In the genomic region with DNA sequence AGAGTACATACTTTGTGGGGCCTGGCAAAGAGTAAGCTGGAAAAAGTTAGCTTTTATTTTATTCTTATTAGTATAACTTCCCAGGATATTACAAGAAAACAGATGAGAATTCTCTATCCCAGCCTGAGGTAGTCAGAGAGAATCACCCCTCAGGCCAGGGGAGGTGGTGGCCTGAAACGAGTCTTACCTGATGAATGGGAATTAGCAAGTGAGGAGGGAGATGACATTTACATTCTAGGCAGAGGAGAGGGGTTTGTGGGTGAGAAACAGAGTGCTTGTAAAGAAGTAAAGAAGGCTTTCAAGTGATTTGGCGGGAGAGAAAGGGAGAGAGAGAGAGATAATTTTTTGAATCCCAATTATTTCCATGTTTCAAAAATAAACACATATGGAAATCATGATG, we compare ENCODE assay signal across 21 cellular contexts. TPM values are rescaled to one million over a fixed set of nuclear protein-coding genes. Genes with fewer than 3 reads are reported as not detected.
DNase-seq lines count a peak whose midpoint lies in the region; ATAC-seq and TF ChIP-seq lines count a peak whose summit lies in the region.
"Had no signal": no experiment of that assay in that cellular context is flagged by ENCODE, and none has a peak within 500 bp of the region (broad histone marks: within the 10 kb centered on the region; RNA-seq: fewer than 3 reads in every experiment).

No MANE protein-coding gene starts in this region.

- H3K9me3 Mint-ChIP-seq in GM23338 (no peaks in the 10 kb centered on the region), neural progenitor cell (peaks cover 5% of the 10 kb centered on the region), type B pancreatic cell (peaks cover 11% of the 10 kb centered on the region)
- no peaks in the 10 kb centered on the region for H3K9me3 Mint-ChIP-seq in activated CD4-positive, alpha-beta T cell treated with anti-CD3 and anti-CD28 coated beads, Interleukin-2, amount 10 ng/mL, durations not matched to agents 7 days and 5 days
- H3K9me3 Mint-ChIP-seq: CD4-positive, alpha-beta T cell had no signal

- H3K4me3 Mint-ChIP-seq in GM23338 (no peak overlapping the region), neural progenitor cell (no peak overlapping the region), type B pancreatic cell (no peak overlapping the region)
- H3K4me3 Mint-ChIP-seq in activated CD4-positive, alpha-beta T cell treated with anti-CD3 and anti-CD28 coated beads, Interleukin-2, amount 10 ng/mL, durations not matched to agents 7 days and 5 days = no peak overlapping the region
- H3K4me3 Mint-ChIP-seq: CD4-positive, alpha-beta T cell had no signal

- H3K36me3 ChIP-seq in GM23338 (ENCODE audit: insufficient read depth) (no peaks in the 10 kb centered on the region), ascending aorta (no peaks in the 10 kb centered on the region), neural progenitor cell (no peaks in the 10 kb centered on the region)
- H3K36me3 ChIP-seq: BLaER1 treated with 17β-estradiol and CSF1 and Interleukin-3, amounts not matched to agents 10 nM and 100 nM; MG63 had no signal

- DNase-seq in GM23338 (ENCODE audit: low spot score) (peak; percentile 1), ascending aorta (ENCODE audit: low spot score in 2 of 2) (no peak), neural progenitor cell (ENCODE audit: low spot score) (no peak), type B pancreatic cell (ENCODE audit: extremely low spot score, unreplicated experiment) (no peak)
- DNase-seq in activated CD4-positive, alpha-beta T cell treated with anti-CD3 and anti-CD28 coated beads, Interleukin-2, amount 10 ng/mL, durations not matched to agents 7 days and 5 days = no peak
- DNase-seq: AML-193; CD4-positive, alpha-beta T cell; COR-L47; MG63; NCI-H1105 treated with DMSO at 0.1 percent for 48 hours; NCI-H146; NCI-H1930; NCI-H2107; NCI-H446; NK-92 treated with Interleukin-12 subunit alpha and Interleukin-12 subunit beta, amount 100 ng/mL, for 24 hours had no signal

- H3K4me1 Mint-ChIP-seq in GM23338 = peaks cover 13% of the 10 kb centered on the region
- no peaks in the 10 kb centered on the region for H3K4me1 Mint-ChIP-seq in neural progenitor cell
- peaks cover 4% of the 10 kb centered on the region for H3K4me1 Mint-ChIP-seq in type B pancreatic cell (ENCODE audit: unreplicated experiment)
- peaks cover 5% of the 10 kb centered on the region for H3K4me1 Mint-ChIP-seq in activated CD4-positive, alpha-beta T cell treated with anti-CD3 and anti-CD28 coated beads, Interleukin-2, amount 10 ng/mL, durations not matched to agents 7 days and 5 days

- ATAC-seq in GM23338 (peak; percentile 73), HG03432 (IDR thresholded peaks at IDR 0.05; ENCODE audit: unreplicated experiment) (no peak), HG03095 (IDR thresholded peaks at IDR 0.05; ENCODE audit: unreplicated experiment) (no peak)
- ATAC-seq: PC-3 had no signal

- CTCF ChIA-PET in activated CD4-positive, alpha-beta T cell treated with anti-CD3 and anti-CD28 coated beads, Interleukin-2, amount 10 ng/mL, durations not matched to agents 7 days and 5 days (lab: Charles Lee) = no interaction called here

- no peak overlapping the region for H3K9ac ChIP-seq in neural progenitor cell
- H3K9ac ChIP-seq: BLaER1 treated with 17β-estradiol and CSF1 and Interleukin-3, amounts not matched to agents 10 nM and 100 nM; SK-N-SH had no signal

- no peak overlapping the region for H2AFZ ChIP-seq in GM23338
- H2AFZ ChIP-seq in neural progenitor cell (replicated peaks) = peak overlapping the region; percentile 96

- H3K4me1 ChIP-seq in GM23338 (ENCODE audit: insufficient read depth) = no peaks in the 10 kb centered on the region; the same call in 1 of the 2 replicates
- H3K4me1 ChIP-seq in ascending aorta = peaks cover 0 to 18% of the 10 kb centered on the region in 2 donors
- H3K4me1 ChIP-seq in neural progenitor cell = no peaks in the 10 kb centered on the region
- H3K4me1 ChIP-seq: A549 had no signal

- no peak for TF ChIP-seq CTCF in GM23338 (conservative IDR thresholded peaks at IDR 0.05; ENCODE audit: low read depth in 2 of 2)
- no peak for TF ChIP-seq CTCF in ascending aorta (IDR thresholded peaks at IDR 0.05)
- TF ChIP-seq CTCF in neural progenitor cell (IDR thresholded peaks at IDR 0.05) = no peak
- no peak for TF ChIP-seq CTCF in type B pancreatic cell (conservative IDR thresholded peaks at IDR 0.05)

- no peak overlapping the region for H3K27ac ChIP-seq in GM23338 (ENCODE audit: low read depth)
- H3K27ac ChIP-seq in ascending aorta = peak overlapping the region; percentile 62 to 75
- no peak overlapping the region for H3K27ac ChIP-seq in neural progenitor cell
- H3K27ac ChIP-seq: A549; BLaER1 treated with 17β-estradiol and CSF1 and Interleukin-3, amounts not matched to agents 10 nM and 100 nM had no signal

- H3K9me3 ChIP-seq in ascending aorta = no peaks in the 10 kb centered on the region
- no peaks in the 10 kb centered on the region for H3K9me3 ChIP-seq in neural progenitor cell (ENCODE audit: low read depth)
- H3K9me3 ChIP-seq: A549, MG63, SK-N-SH had no signal

- intact Hi-C loops in ascending aorta (cut with DNase I) = loop anchor here (2.0 kb wide), 3 partner anchors 21 to 41 kb away; no protein-coding TSS in a partner anchor

- H3F3A ChIP-seq in GM23338 (replicated peaks; ENCODE audit: low read depth) (no peaks in the 10 kb centered on the region), neural progenitor cell (ENCODE audit: low read depth) (no peaks in the 10 kb centered on the region)

- H3K79me2 ChIP-seq in GM23338 (replicated peaks; ENCODE audit: insufficient read depth) (no peaks in the 10 kb centered on the region), neural progenitor cell (ENCODE audit: low read depth) (no peaks in the 10 kb centered on the region)

- no peaks in the 10 kb centered on the region for H3K9me2 ChIP-seq in GM23338 (ENCODE audit: insufficient read depth)
- H3K9me2 ChIP-seq: SK-N-SH had no signal

- H3K27me3 Mint-ChIP-seq in GM23338 (ENCODE audit: insufficient read depth, low read depth, poor library complexity) (peaks cover 4% of the 10 kb centered on the region), neural progenitor cell (ENCODE audit: insufficient read depth, low read depth) (peaks cover 3% of the 10 kb centered on the region), type B pancreatic cell (no peaks in the 10 kb centered on the region)
- H3K27me3 Mint-ChIP-seq in activated CD4-positive, alpha-beta T cell treated with anti-CD3 and anti-CD28 coated beads, Interleukin-2, amount 10 ng/mL, durations not matched to agents 7 days and 5 days = no peaks in the 10 kb centered on the region
- H3K27me3 Mint-ChIP-seq: CD4-positive, alpha-beta T cell had no signal

- H3K27ac Mint-ChIP-seq in GM23338 = no peak overlapping the region
- no peak overlapping the region for H3K27ac Mint-ChIP-seq in neural progenitor cell
- peak overlapping the region; percentile 13 for H3K27ac Mint-ChIP-seq in type B pancreatic cell
- no peak overlapping the region for H3K27ac Mint-ChIP-seq in activated CD4-positive, alpha-beta T cell treated with anti-CD3 and anti-CD28 coated beads, Interleukin-2, amount 10 ng/mL, durations not matched to agents 7 days and 5 days
- H3K27ac Mint-ChIP-seq: CD4-positive, alpha-beta T cell had no signal

- H3K36me3 Mint-ChIP-seq in GM23338 (ENCODE audit: low read depth) (0 out of 3 replicates have a peak, but pooled peaks cover 2% of the 10 kb centered on the region), neural progenitor cell (no peaks in the 10 kb centered on the region), type B pancreatic cell (no peaks in the 10 kb centered on the region)
- H3K36me3 Mint-ChIP-seq in activated CD4-positive, alpha-beta T cell treated with anti-CD3 and anti-CD28 coated beads, Interleukin-2, amount 10 ng/mL, durations not matched to agents 7 days and 5 days (ENCODE audit: low read depth) = no peaks in the 10 kb centered on the region

- H4K20me1 ChIP-seq in GM23338 (replicated peaks; ENCODE audit: insufficient read depth) (no peaks in the 10 kb centered on the region), neural progenitor cell (ENCODE audit: low read depth) (no peaks in the 10 kb centered on the region)
- H4K20me1 ChIP-seq: BLaER1 treated with 17β-estradiol and CSF1 and Interleukin-3, amounts not matched to agents 10 nM and 100 nM had no signal

- POLR2A ChIA-PET in activated CD4-positive, alpha-beta T cell treated with anti-CD3 and anti-CD28 coated beads, Interleukin-2, amount 10 ng/mL, durations not matched to agents 7 days and 5 days (lab: Charles Lee) = no interaction called here

- H3K4me2 ChIP-seq in GM23338 (no peak overlapping the region), neural progenitor cell (no peak overlapping the region)
- H3K4me2 ChIP-seq: A549, SK-N-SH had no signal

- H3K27me3 ChIP-seq in GM23338 (ENCODE audit: insufficient read depth) (no peaks in the 10 kb centered on the region), ascending aorta (no peaks in the 10 kb centered on the region), neural progenitor cell (no peaks in the 10 kb centered on the region)
- H3K27me3 ChIP-seq: MG63 had no signal

- H3K4me3 ChIP-seq in GM23338 = no peak overlapping the region
- H3K4me3 ChIP-seq in ascending aorta = no peak overlapping the region
- no peak overlapping the region for H3K4me3 ChIP-seq in neural progenitor cell
- H3K4me3 ChIP-seq: A549; BLaER1 treated with 17β-estradiol and CSF1 and Interleukin-3, amounts not matched to agents 10 nM and 100 nM; MG63 had no signal

TF ChIP-seq in GM23338, 12 proteins besides CTCF, POLR2A, EP300 and RAD21 (continues in another document):
- TF ChIP-seq ZNF331 (CRISPR knock-in tag; IDR thresholded peaks at IDR 0.05; ENCODE audit: low read depth) (no peak), POLR2AphosphoS5 (IDR thresholded peaks at IDR 0.05; ENCODE audit: low read depth) (no peak), JUNB (IDR thresholded peaks at IDR 0.05; ENCODE audit: unreplicated experiment) (no peak), NANOG (IDR thresholded peaks at IDR 0.05; ENCODE audit: borderline replicate concordance) (no peak), CREB1 (CRISPR knock-in tag; IDR thresholded peaks at IDR 0.05; ENCODE audit: low read depth) (no peak), STAT1 (IDR thresholded peaks at IDR 0.05; ENCODE audit: unreplicated experiment) (no peak), ZNF114 (CRISPR knock-in tag; IDR thresholded peaks at IDR 0.05) (no peak), EZH2 (IDR thresholded peaks at IDR 0.05; ENCODE audit: low read depth, unreplicated experiment) (no peak), EZH2phosphoT487 (IDR thresholded peaks at IDR 0.05; ENCODE audit: unreplicated experiment) (no peak)

RNA-seq across cellular contexts. Expression of a gene that starts 39.3 kb away (rescaled TPM):
- 43.6 and 51.2 TPM in 2 replicates for total RNA-seq in GM23338 (2014; rRNA removed; shearing (Covaris generic))
- 32.6 and 35.7 TPM in 2 replicates for polyA plus RNA-seq in GM23338 (2016; fragmentation: Nextera tagmentation; extraction: Ambion mirVana)
- total RNA-seq in ascending aorta = 31.1 TPM
- total RNA-seq in neural progenitor cell (ENCODE audit: low replicate concordance) = 50.3 and 100 TPM in 2 replicates
- total RNA-seq in type B pancreatic cell (ENCODE audit: low replicate concordance) = 25.5 and 30.4 TPM in 2 replicates
- total RNA-seq in activated CD4-positive, alpha-beta T cell treated with anti-CD3 and anti-CD28 coated beads, Interleukin-2, amount 10 ng/mL, durations not matched to agents 7 days and 5 days = 10 to 100 TPM; 28.2 to 31.4 TPM

Comparison
In these comparisons a context has a peak if more than half of its experiments do, and no peak if none do; other contexts are left out.
1. H3K27ac ChIP-seq: peak in ascending aorta (2 of 2); none in GM23338 (single experiment) and neural progenitor cell (single experiment).